12 cellular contexts compared by ENCODE assay signal in the genomic region with DNA sequence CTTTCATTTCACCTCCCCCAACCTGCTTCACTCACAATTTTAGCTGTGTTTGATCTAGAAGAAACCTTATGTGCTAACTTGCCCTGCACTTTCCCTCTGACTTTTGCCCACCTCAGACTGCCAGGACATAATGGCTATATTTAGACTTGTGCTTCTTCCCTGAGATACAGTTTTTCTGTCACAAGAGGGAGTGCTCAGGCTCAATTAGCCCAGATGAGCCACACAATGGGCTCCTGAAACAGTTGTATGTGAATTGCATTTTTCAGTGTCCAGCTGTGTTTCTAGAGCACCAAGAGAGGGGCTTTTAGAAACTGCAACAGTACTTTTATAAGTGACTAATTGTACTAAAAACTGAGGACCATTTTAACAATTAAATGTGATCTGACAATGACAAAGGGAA.
DNase-seq lines count a peak whose midpoint lies in the region; ATAC-seq and TF ChIP-seq lines count a peak whose summit lies in the region.
"Had no signal": no experiment of that assay in that cellular context is flagged by ENCODE, and none has a peak within 500 bp of the region (broad histone marks: within the 10 kb centered on the region; RNA-seq: fewer than 3 reads in every experiment).

No MANE protein-coding gene starts in this region.

- peak; percentile 3 for TF ChIP-seq CTCF in fibroblast of pulmonary artery (IDR thresholded peaks at IDR 0.05; ENCODE audit: low read length, missing control alignments)
- TF ChIP-seq CTCF in progenitor cell of endocrine pancreas (IDR thresholded peaks at IDR 0.05; ENCODE audit: unreplicated experiment) = peak; percentile 48

- H3K4me1 Mint-ChIP-seq in progenitor cell of endocrine pancreas (ENCODE audit: low read depth) = peaks cover 11% of the 10 kb centered on the region
- H3K4me1 Mint-ChIP-seq: activated CD4-positive, alpha-beta T cell treated with anti-CD3 and anti-CD28 coated beads, Interleukin-2, amount 10 ng/mL, durations not matched to agents 24 days and 14 days had no signal

- H3K9me3 Mint-ChIP-seq in progenitor cell of endocrine pancreas (ENCODE audit: low read depth) = no peaks in the 10 kb centered on the region
- H3K9me3 Mint-ChIP-seq: activated CD4-positive, alpha-beta T cell treated with anti-CD3 and anti-CD28 coated beads, Interleukin-2, amount 10 ng/mL, durations not matched to agents 24 days and 14 days had no signal

- H3K27ac Mint-ChIP-seq in progenitor cell of endocrine pancreas = no peak overlapping the region
- H3K27ac Mint-ChIP-seq: activated CD4-positive, alpha-beta T cell treated with anti-CD3 and anti-CD28 coated beads, Interleukin-2, amount 10 ng/mL, durations not matched to agents 24 days and 14 days; activated naive CD8-positive, alpha-beta T cell; effector memory CD8-positive, alpha-beta T cell had no signal

- H3K27me3 Mint-ChIP-seq in progenitor cell of endocrine pancreas = no peaks in the 10 kb centered on the region
- H3K27me3 Mint-ChIP-seq: activated CD4-positive, alpha-beta T cell treated with anti-CD3 and anti-CD28 coated beads, Interleukin-2, amount 10 ng/mL, durations not matched to agents 24 days and 14 days; activated naive CD8-positive, alpha-beta T cell; effector memory CD8-positive, alpha-beta T cell had no signal

- H3K4me3 ChIP-seq in fibroblast of pulmonary artery (replicated peaks; ENCODE audit: low read depth, low read length) = no peak overlapping the region

- H3K4me3 Mint-ChIP-seq in progenitor cell of endocrine pancreas (ENCODE audit: low read depth) = no peak overlapping the region
- H3K4me3 Mint-ChIP-seq: activated CD4-positive, alpha-beta T cell treated with anti-CD3 and anti-CD28 coated beads, Interleukin-2, amount 10 ng/mL, durations not matched to agents 24 days and 14 days; activated naive CD8-positive, alpha-beta T cell; effector memory CD8-positive, alpha-beta T cell had no signal

- no peak for ATAC-seq in HG02973 (IDR thresholded peaks at IDR 0.05; ENCODE audit: unreplicated experiment)
- ATAC-seq: effector memory CD8-positive, alpha-beta T cell had no signal

- no peaks in the 10 kb centered on the region for H3K36me3 Mint-ChIP-seq in progenitor cell of endocrine pancreas (ENCODE audit: insufficient read depth)
- H3K36me3 Mint-ChIP-seq: activated naive CD8-positive, alpha-beta T cell had no signal

- DNase-seq in DMS 273 (lab: John Stamatoyannopoulos, UW; ENCODE audit: unreplicated experiment) (peak; percentile 10), DMS 273 treated with DMSO at 0.1 percent for 48 hours (lab: John Stamatoyannopoulos, UW) (no peak), NCI-H2029 treated with DMSO at 0.1 percent for 48 hours (lab: John Stamatoyannopoulos, UW) (peak; percentile 14), fibroblast of pulmonary artery (ENCODE audit: low read depth) (peak; percentile 3), progenitor cell of endocrine pancreas (ENCODE audit: low spot score, unreplicated experiment) (no peak), T-helper 9 cell (no peak), A172 (ENCODE audit: low spot score) (no peak)
- DNase-seq: activated CD4-positive, alpha-beta T cell treated with anti-CD3 and anti-CD28 coated beads, Interleukin-2, amount 10 ng/mL, durations not matched to agents 24 days and 14 days; effector memory CD8-positive, alpha-beta T cell; islet precursor cell had no signal

Comparison
In these comparisons a context has a peak if more than half of its experiments do, and no peak if none do; other contexts are left out.
1. DNase-seq: peak in DMS 273 (single experiment), NCI-H2029 treated with DMSO at 0.1 percent for 48 hours (single experiment) and fibroblast of pulmonary artery (single experiment); none in DMS 273 treated with DMSO at 0.1 percent for 48 hours (single experiment), progenitor cell of endocrine pancreas (single experiment), T-helper 9 cell (single experiment) and A172 (single experiment).